ENCODE assay signal across 1 cellular context in the genomic region with DNA sequence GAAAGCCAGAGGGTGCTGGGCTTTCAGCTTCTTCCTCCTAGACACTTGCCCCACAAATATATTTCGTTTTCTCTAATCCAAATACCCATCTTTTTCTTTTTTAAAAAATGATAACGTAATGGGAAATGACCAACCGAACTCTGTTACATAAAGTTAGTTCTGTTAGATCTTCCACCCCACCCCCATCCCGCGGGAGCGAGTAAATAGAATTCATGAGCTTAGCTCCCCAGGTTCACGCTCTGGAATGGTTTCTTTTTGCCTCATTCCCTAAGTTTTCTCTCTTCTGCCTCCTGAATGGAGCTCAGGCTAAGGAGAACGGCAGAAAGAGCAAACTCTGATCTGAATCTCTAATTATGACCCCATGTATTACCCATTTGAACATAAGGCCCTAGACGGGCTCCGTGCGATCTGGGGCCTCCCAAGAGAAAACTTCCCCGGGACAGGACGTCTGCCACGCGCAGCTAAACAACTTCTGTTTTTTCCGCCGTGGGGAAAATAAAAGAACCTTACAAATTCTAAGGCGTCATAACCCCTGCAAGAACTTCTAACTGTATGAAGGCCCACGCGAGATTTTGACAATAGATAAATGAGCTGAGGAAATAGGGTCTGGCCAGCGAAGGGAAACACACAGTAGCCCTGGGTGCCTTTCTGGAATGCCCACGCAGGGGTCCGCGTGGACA.
TF ChIP-seq lines count a peak whose summit lies in the region.

No MANE protein-coding gene starts in this region.

TF ChIP-seq in H1, 55 proteins besides CTCF, POLR2A, EP300 and RAD21:
- no peak for TF ChIP-seq POLR2AphosphoS5 (IDR thresholded peaks at IDR 0.05; ENCODE audit: low read depth, low read length)
- TF ChIP-seq JUN (IDR thresholded peaks at IDR 0.05; ENCODE audit: low read depth, low read length), result no peak
- TF ChIP-seq SUZ12 (IDR thresholded peaks at IDR 0.05; ENCODE audit: low read length), result peak; percentile 25
- no peak for TF ChIP-seq CBX5 (IDR thresholded peaks at IDR 0.05; ENCODE audit: low read depth, low read length)
- TF ChIP-seq RNF2 (IDR thresholded peaks at IDR 0.05; ENCODE audit: borderline replicate concordance, low read depth, low read length, missing control alignments, poor library complexity, severe bottlenecking), result peak; percentile 97
